ENCODE assay signal across 19 cellular contexts in the genomic region with DNA sequence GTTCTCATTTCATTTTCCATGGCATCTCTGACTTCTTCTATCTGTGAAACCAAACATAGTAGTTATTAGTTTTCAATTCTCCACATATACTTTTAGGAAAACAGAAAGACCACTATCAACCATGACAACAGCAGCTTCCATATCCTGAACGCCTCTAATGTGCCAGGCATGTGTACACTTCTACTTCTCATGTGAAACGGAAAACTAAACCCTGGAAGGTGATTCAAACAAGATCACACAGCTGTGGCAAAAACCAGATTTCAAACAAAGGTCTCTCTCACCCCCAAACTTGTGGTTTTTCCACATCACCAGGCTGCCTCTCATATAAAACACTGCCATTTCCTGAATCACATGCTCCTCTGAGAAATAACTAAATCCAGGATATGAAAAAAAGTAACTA. TPM values are rescaled to one million over a fixed set of nuclear protein-coding genes. Genes with fewer than 3 reads are reported as not detected.
A peak's percentile ranks its signal among the peaks of the same experiment; 100 is the strongest.
DNase-seq lines count a peak whose midpoint lies in the region; ATAC-seq and TF ChIP-seq lines count a peak whose summit lies in the region.
"Had no signal": no experiment of that assay in that cellular context is flagged by ENCODE, and none has a peak within 500 bp of the region (broad histone marks: within the 10 kb centered on the region; RNA-seq: fewer than 3 reads in every experiment).

No MANE protein-coding gene starts in this region.

- no peak for TF ChIP-seq CTCF in endothelial cell (IDR thresholded peaks at IDR 0.05; ENCODE audit: unreplicated experiment)

- H3K36me3 Mint-ChIP-seq in activated naive CD4-positive, alpha-beta T cell treated with anti-CD3 and anti-CD28 coated beads for 36 hours (ENCODE audit: low read depth) = peaks cover 46% of the 10 kb centered on the region
- peaks cover 72% of the 10 kb centered on the region for H3K36me3 Mint-ChIP-seq in activated naive CD4-positive, alpha-beta T cell treated with anti-CD3 and anti-CD28 coated beads, Interleukin-2, amount 10 ng/mL, durations not matched to agents 7 days and 5 days
- H3K36me3 Mint-ChIP-seq in T-cell (peaks cover 57% of the 10 kb centered on the region), endothelial cell (ENCODE audit: low read depth, unreplicated experiment) (peaks cover 45% of the 10 kb centered on the region)
- H3K36me3 Mint-ChIP-seq in stimulated activated naive B cell treated with anti-CD40 and anti-IgM and Interleukin-4, amounts not matched to agents 10 μg/mL and 1 μg/mL and 100 μg/mL, for 72 hours = peaks cover 31 to 48% of the 10 kb centered on the region in 2 donors

- ATAC-seq in T-cell (replicated peaks in 1 of 4) = no peak
- no peak for ATAC-seq in stimulated activated naive B cell treated with anti-CD40 and anti-IgM and Interleukin-4, amounts not matched to agents 10 μg/mL and 1 μg/mL and 100 μg/mL, for 72 hours (replicated peaks)
- ATAC-seq: left cardiac atrium, Right ventricle myocardium inferior had no signal

- POLR2A ChIA-PET in T-cell (lab: Charles Lee) = no interaction called here

- peaks cover 5% of the 10 kb centered on the region for H3K4me1 Mint-ChIP-seq in activated naive CD4-positive, alpha-beta T cell treated with anti-CD3 and anti-CD28 coated beads for 36 hours (ENCODE audit: low read depth)
- H3K4me1 Mint-ChIP-seq in activated naive CD4-positive, alpha-beta T cell treated with anti-CD3 and anti-CD28 coated beads, Interleukin-2, amount 10 ng/mL, durations not matched to agents 7 days and 5 days = no peaks in the 10 kb centered on the region
- peaks cover 0 to under 1% (median 0%) of the 10 kb centered on the region in 3 donors for H3K4me1 Mint-ChIP-seq in T-cell
- no peaks in the 10 kb centered on the region for H3K4me1 Mint-ChIP-seq in endothelial cell (ENCODE audit: unreplicated experiment)
- peaks cover 7 to 8% of the 10 kb centered on the region in 2 donors for H3K4me1 Mint-ChIP-seq in stimulated activated naive B cell treated with anti-CD40 and anti-IgM and Interleukin-4, amounts not matched to agents 10 μg/mL and 1 μg/mL and 100 μg/mL, for 72 hours

- peak overlapping the region; percentile 13 for H3K27ac Mint-ChIP-seq in activated naive CD4-positive, alpha-beta T cell treated with anti-CD3 and anti-CD28 coated beads for 36 hours
- no peak overlapping the region for H3K27ac Mint-ChIP-seq in activated naive CD4-positive, alpha-beta T cell treated with anti-CD3 and anti-CD28 coated beads, Interleukin-2, amount 10 ng/mL, durations not matched to agents 7 days and 5 days
- peak overlapping the region; percentile 19 to 39 for H3K27ac Mint-ChIP-seq in T-cell
- no peak overlapping the region for H3K27ac Mint-ChIP-seq in endothelial cell (ENCODE audit: unreplicated experiment)
- peak overlapping the region; percentile 83 for H3K27ac Mint-ChIP-seq in stimulated activated naive B cell treated with anti-CD40 and anti-IgM and Interleukin-4, amounts not matched to agents 10 μg/mL and 1 μg/mL and 100 μg/mL, for 72 hours

- H3K9me3 Mint-ChIP-seq in activated naive CD4-positive, alpha-beta T cell treated with anti-CD3 and anti-CD28 coated beads for 36 hours = no peaks in the 10 kb centered on the region
- H3K9me3 Mint-ChIP-seq in activated naive CD4-positive, alpha-beta T cell treated with anti-CD3 and anti-CD28 coated beads, Interleukin-2, amount 10 ng/mL, durations not matched to agents 7 days and 5 days = no peaks in the 10 kb centered on the region
- H3K9me3 Mint-ChIP-seq in T-cell (no peaks in the 10 kb centered on the region), endothelial cell (ENCODE audit: unreplicated experiment) (no peaks in the 10 kb centered on the region)
- H3K9me3 Mint-ChIP-seq in stimulated activated naive B cell treated with anti-CD40 and anti-IgM and Interleukin-4, amounts not matched to agents 10 μg/mL and 1 μg/mL and 100 μg/mL, for 72 hours = no peaks in the 10 kb centered on the region

- intact Hi-C loops in activated naive CD4-positive, alpha-beta T cell treated with anti-CD3 and anti-CD28 coated beads for 36 hours (cut with micrococcal nuclease) = no loop called here

- DNase-seq in activated naive CD4-positive, alpha-beta T cell treated with anti-CD3 and anti-CD28 coated beads for 36 hours = no peak
- no peak for DNase-seq in activated naive CD4-positive, alpha-beta T cell treated with anti-CD3 and anti-CD28 coated beads, Interleukin-2, amount 10 ng/mL, durations not matched to agents 7 days and 5 days
- no peak for DNase-seq in T-cell
- DNase-seq in endothelial cell (ENCODE audit: low spot score) = no peak
- no peak for DNase-seq in stimulated activated naive B cell treated with anti-CD40 and anti-IgM and Interleukin-4, amounts not matched to agents 10 μg/mL and 1 μg/mL and 100 μg/mL, for 72 hours
- DNase-seq in NK-92 (lab: John Stamatoyannopoulos, UW; ENCODE audit: unreplicated experiment) = no peak
- DNase-seq in NCI-H2171 (lab: John Stamatoyannopoulos, UW) = no peak
- no peak for DNase-seq in ureter (ENCODE audit: low spot score)
- DNase-seq: activated CD4-positive, alpha-beta T cell treated with anti-CD3 and anti-CD28 coated beads, Interleukin-2, amount 50 U/mL, for 4 hours; activated T-cell treated with anti-CD3 and anti-CD28 coated beads for 4 hours; aorta; Caco-2; Kasumi-1; left cardiac atrium; mammary epithelial cell; NCI-H1436; occipital lobe; tibial artery had no signal

- CTCF ChIA-PET in activated naive CD4-positive, alpha-beta T cell treated with anti-CD3 and anti-CD28 coated beads for 36 hours (lab: Charles Lee) = interaction anchor here (1.4 kb wide), 1 partner anchor 11 kb away, joined by 5 read pairs; no protein-coding TSS in a partner anchor
- CTCF ChIA-PET in activated naive CD4-positive, alpha-beta T cell treated with anti-CD3 and anti-CD28 coated beads, Interleukin-2, amount 10 ng/mL, durations not matched to agents 7 days and 5 days (lab: Charles Lee) = interaction anchor here (0.6 to 1.3 kb wide), 2 partner anchors 25 to 225 kb away, joined by 3 read pairs; no protein-coding TSS in a partner anchor
- CTCF ChIA-PET in T-cell (lab: Charles Lee) = interaction anchor here in 1 of 2 donors (0.6 kb wide), 1 partner anchor 9 kb away, joined by 3 read pairs; no protein-coding TSS in a partner anchor

- H3K27me3 Mint-ChIP-seq in activated naive CD4-positive, alpha-beta T cell treated with anti-CD3 and anti-CD28 coated beads for 36 hours (ENCODE audit: low read depth) = no peaks in the 10 kb centered on the region
- H3K27me3 Mint-ChIP-seq in activated naive CD4-positive, alpha-beta T cell treated with anti-CD3 and anti-CD28 coated beads, Interleukin-2, amount 10 ng/mL, durations not matched to agents 7 days and 5 days = no peaks in the 10 kb centered on the region
- H3K27me3 Mint-ChIP-seq in T-cell = no peaks in the 10 kb centered on the region
- peaks cover 2% of the 10 kb centered on the region for H3K27me3 Mint-ChIP-seq in endothelial cell (ENCODE audit: unreplicated experiment)
- no peaks in the 10 kb centered on the region for H3K27me3 Mint-ChIP-seq in stimulated activated naive B cell treated with anti-CD40 and anti-IgM and Interleukin-4, amounts not matched to agents 10 μg/mL and 1 μg/mL and 100 μg/mL, for 72 hours

- H3K4me3 Mint-ChIP-seq in activated naive CD4-positive, alpha-beta T cell treated with anti-CD3 and anti-CD28 coated beads for 36 hours = no peak overlapping the region
- H3K4me3 Mint-ChIP-seq in activated naive CD4-positive, alpha-beta T cell treated with anti-CD3 and anti-CD28 coated beads, Interleukin-2, amount 10 ng/mL, durations not matched to agents 7 days and 5 days = no peak overlapping the region
- H3K4me3 Mint-ChIP-seq in T-cell (no peak overlapping the region), endothelial cell (ENCODE audit: unreplicated experiment) (peak overlapping the region; percentile 9)
- no peak overlapping the region for H3K4me3 Mint-ChIP-seq in stimulated activated naive B cell treated with anti-CD40 and anti-IgM and Interleukin-4, amounts not matched to agents 10 μg/mL and 1 μg/mL and 100 μg/mL, for 72 hours

RNA-seq across cellular contexts. Expression of a gene that starts 41.8 kb away (rescaled TPM):
- 100 to 1,000 TPM; 195 to 200 TPM for total RNA-seq in activated naive CD4-positive, alpha-beta T cell treated with anti-CD3 and anti-CD28 coated beads for 36 hours
- total RNA-seq in T-cell = 100 to 1,000 TPM; 145 to 153 (median 151) TPM
- total RNA-seq in endothelial cell (ENCODE audit: unreplicated experiment) = 80.9 TPM
- 125 TPM for total RNA-seq in ureter

RNA-seq across cellular contexts. Expression of a gene that starts 42.1 kb away (rescaled TPM):
- 10 to 100 TPM; 25.3 to 27.1 TPM for total RNA-seq in activated naive CD4-positive, alpha-beta T cell treated with anti-CD3 and anti-CD28 coated beads for 36 hours
- 10 to 100 TPM; 22.0 to 28.7 (median 25.7) TPM for total RNA-seq in T-cell
- total RNA-seq in endothelial cell (ENCODE audit: unreplicated experiment) = 30.4 TPM
- total RNA-seq in ureter = 67.6 TPM

RNA-seq across cellular contexts. Expression of a gene that starts 47.5 kb away (rescaled TPM):
- total RNA-seq in activated naive CD4-positive, alpha-beta T cell treated with anti-CD3 and anti-CD28 coated beads for 36 hours = 100 to 1,000 TPM; 164 to 168 TPM
- total RNA-seq in T-cell (10 to 100 TPM; 71.0 to 93.5 (median 75.2) TPM), endothelial cell (ENCODE audit: unreplicated experiment) (107 TPM), ureter (91.6 TPM)

RNA-seq across cellular contexts. Expression of a gene that starts 51.5 kb away (rescaled TPM):
- 10 to 100 TPM; 63.0 to 65.0 TPM for total RNA-seq in activated naive CD4-positive, alpha-beta T cell treated with anti-CD3 and anti-CD28 coated beads for 36 hours
- total RNA-seq in T-cell = 10 to 100 TPM in 4 of 5 donors, 1 to 10 TPM in 1; 6.4 to 25.9 (median 21.8) TPM
- total RNA-seq in endothelial cell (ENCODE audit: unreplicated experiment) = 30.8 TPM
- 42.1 TPM for total RNA-seq in ureter

Comparison
In these comparisons a context has a peak if more than half of its experiments do, and no peak if none do; other contexts are left out.
1. H3K27ac Mint-ChIP-seq: peak in activated naive CD4-positive, alpha-beta T cell treated with anti-CD3 and anti-CD28 coated beads for 36 hours (single experiment), T-cell (2 of 2) and stimulated activated naive B cell treated with anti-CD40 and anti-IgM and Interleukin-4, amounts not matched to agents 10 μg/mL and 1 μg/mL and 100 μg/mL, for 72 hours (single experiment); none in activated naive CD4-positive, alpha-beta T cell treated with anti-CD3 and anti-CD28 coated beads, Interleukin-2, amount 10 ng/mL, durations not matched to agents 7 days and 5 days (single experiment) and endothelial cell (single experiment).